9 cellular contexts compared by ENCODE assay signal in genomic region chr10:89632824-89633223, GRCh38.
"Had no signal": no experiment of that assay in that cellular context is flagged by ENCODE, and none has a peak within 500 bp of the region (broad histone marks: within the 10 kb centered on the region; RNA-seq: fewer than 3 reads in every experiment).

No MANE protein-coding gene starts in this region.

- ATAC-seq: activated CD4-positive, CD25-positive, alpha-beta regulatory T cell treated with anti-CD3 and anti-CD28 coated beads, Interleukin-2, amount 50 U/mL, for 24 hours; activated naive CD8-positive, alpha-beta T cell treated with anti-CD3 and anti-CD28 coated beads, Interleukin-2, amount 50 U/mL, for 24 hours; stimulated activated naive CD8-positive, alpha-beta T cell treated with anti-CD3 and anti-CD28 coated beads, Interleukin-15, Interleukin-2, amounts not matched to agents 100 U/mL and 50 U/mL, for 24 hours had no signal

- H3K9me3 Mint-ChIP-seq: activated naive CD4-positive, alpha-beta T cell treated with anti-CD3 and anti-CD28 coated beads for 36 hours; activated naive CD8-positive, alpha-beta T cell treated with anti-CD3 and anti-CD28 coated beads, Interleukin-2, amount 50 U/mL, for 24 hours had no signal

- H3K4me1 Mint-ChIP-seq: activated naive CD8-positive, alpha-beta T cell treated with anti-CD3 and anti-CD28 coated beads, Interleukin-2, amount 50 U/mL, for 24 hours had no signal

- H3K4me3 ChIP-seq: lung, right atrium auricular region had no signal

- H3K36me3 ChIP-seq: right atrium auricular region had no signal

- H3K9ac ChIP-seq: parathyroid adenoma had no signal

- H3K27ac ChIP-seq: foreskin keratinocyte, parathyroid adenoma, right atrium auricular region had no signal

- H3K27ac Mint-ChIP-seq: activated naive CD4-positive, alpha-beta T cell treated with anti-CD3 and anti-CD28 coated beads for 36 hours; activated naive CD8-positive, alpha-beta T cell treated with anti-CD3 and anti-CD28 coated beads, Interleukin-2, amount 50 U/mL, for 24 hours had no signal

- DNase-seq: activated naive CD4-positive, alpha-beta T cell treated with anti-CD3 and anti-CD28 coated beads for 36 hours; activated naive CD8-positive, alpha-beta T cell treated with anti-CD3 and anti-CD28 coated beads, Interleukin-2, amount 50 U/mL, for 24 hours; activated T-cell treated with anti-CD3 and anti-CD28 coated beads for 4 hours; stimulated activated naive CD8-positive, alpha-beta T cell treated with anti-CD3 and anti-CD28 coated beads, Interleukin-15, Interleukin-2, amounts not matched to agents 100 U/mL and 50 U/mL, for 24 hours had no signal

- H3K9me3 ChIP-seq: right atrium auricular region had no signal

- H3K4me3 Mint-ChIP-seq: activated naive CD4-positive, alpha-beta T cell treated with anti-CD3 and anti-CD28 coated beads for 36 hours; activated naive CD8-positive, alpha-beta T cell treated with anti-CD3 and anti-CD28 coated beads, Interleukin-2, amount 50 U/mL, for 24 hours had no signal

- H3K27me3 Mint-ChIP-seq: activated naive CD8-positive, alpha-beta T cell treated with anti-CD3 and anti-CD28 coated beads, Interleukin-2, amount 50 U/mL, for 24 hours had no signal

- H3K27me3 ChIP-seq: foreskin keratinocyte, right atrium auricular region had no signal

- H3K4me1 ChIP-seq: foreskin keratinocyte, parathyroid adenoma, right atrium auricular region had no signal
